In the genomic region with DNA sequence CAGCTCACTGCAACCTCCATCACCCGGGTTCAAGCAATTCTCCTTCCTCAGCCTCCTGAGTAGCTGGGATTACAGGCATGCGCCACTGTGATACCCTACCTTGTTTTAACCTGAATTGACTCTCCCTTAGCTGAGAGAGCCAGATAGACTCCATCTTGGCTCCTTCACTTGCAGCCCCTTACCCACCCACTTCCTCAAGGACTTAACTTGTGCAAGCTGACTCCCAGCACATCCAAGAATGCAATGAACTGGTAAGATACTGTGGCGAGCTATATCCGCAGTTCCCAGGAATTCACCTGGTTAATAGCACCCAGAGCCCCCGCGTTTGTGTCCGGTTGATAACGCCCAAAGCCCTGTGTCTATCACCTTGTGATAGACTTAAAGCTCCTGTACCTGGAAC, we compare ENCODE assay signal across 1 cellular context.
TF ChIP-seq lines count a peak whose summit lies in the region.
"Not testable (repeated sequence)": the region's sequence is repeated elsewhere in the genome, so short reads cannot be mapped to it uniquely, and the experiment has no call there.

No MANE protein-coding gene starts in this region.

TF ChIP-seq in K562, 482 proteins besides CTCF, POLR2A, EP300 and RAD21 (continued from another document and continues in another):
- TF ChIP-seq RHOXF2B (CRISPR knock-in tag; conservative IDR thresholded peaks at IDR 0.05) (peak; percentile 84; the same call in 1 of the 2 replicates), SMARCA4 (IDR thresholded peaks at IDR 0.05) (0 out of 2 replicates have a peak, but pooled peaks have one; percentile 18), NR4A1 (CRISPR knock-in tag; IDR thresholded peaks at IDR 0.05) (peak; percentile 53; the same call in 1 of the 2 replicates), NR4A1 (tag; IDR thresholded peaks at IDR 0.05) (peak; percentile 97), SMARCE1 (IDR thresholded peaks at IDR 0.05) (peak; percentile 17; the same call in 1 of the 2 replicates), ZNF696 (CRISPR knock-in tag; conservative IDR thresholded peaks at IDR 0.05) (0 out of 2 replicates have a peak, but pooled peaks have one; percentile 59), OTX1 (CRISPR knock-in tag; IDR thresholded peaks at IDR 0.05) (0 out of 2 replicates have a peak, but pooled peaks have one; percentile 25), DMBX1 (CRISPR knock-in tag; IDR thresholded peaks at IDR 0.05; ENCODE audit: borderline replicate concordance) (peak; percentile 99), ETV5 (CRISPR knock-in tag; IDR thresholded peaks at IDR 0.05; ENCODE audit: low read depth) (peak; percentile 64; the same call in 1 of the 2 replicates), ZNF311 (CRISPR knock-in tag; IDR thresholded peaks at IDR 0.05) (peak; percentile 97), ZNF175 (CRISPR knock-in tag; IDR thresholded peaks at IDR 0.05; ENCODE audit: low read depth) (peak; percentile 65; the same call in 1 of the 2 replicates), HDAC8 (tag; IDR thresholded peaks at IDR 0.05) (0 out of 2 replicates have a peak, but pooled peaks have one; percentile 41), HIVEP1 (CRISPR knock-in tag; IDR thresholded peaks at IDR 0.05) (peak; percentile 91), NR2C1 (tag; IDR thresholded peaks at IDR 0.05) (peak; percentile 84), MECOM (CRISPR knock-in tag; IDR thresholded peaks at IDR 0.05) (peak; percentile 92), CXXC5 (CRISPR knock-in tag; IDR thresholded peaks at IDR 0.05) (peak; percentile 94), ZNF583 (CRISPR knock-in tag; IDR thresholded peaks at IDR 0.05) (peak; percentile 97), RFX7 (CRISPR knock-in tag; IDR thresholded peaks at IDR 0.05) (0 out of 2 replicates have a peak, but pooled peaks have one; percentile 62), ZNF668 (CRISPR knock-in tag; IDR thresholded peaks at IDR 0.05) (peak; percentile 93), DDX20 (tag; IDR thresholded peaks at IDR 0.05; ENCODE audit: low read depth) (peak; percentile 69; the same call in 1 of the 2 replicates), ZNF212 (CRISPR knock-in tag; IDR thresholded peaks at IDR 0.05) (peak; percentile 69; the same call in 1 of the 2 replicates), TAF7 (tag; IDR thresholded peaks at IDR 0.05) (peak; percentile 25; the same call in 1 of the 2 replicates), ZNF444 (CRISPR knock-in tag; IDR thresholded peaks at IDR 0.05) (0 out of 2 replicates have a peak, but pooled peaks have one; percentile 15), PYGO2 (tag; IDR thresholded peaks at IDR 0.05) (peak; percentile 82), BCL6 (CRISPR knock-in tag; IDR thresholded peaks at IDR 0.05) (0 out of 2 replicates have a peak, but pooled peaks have one; percentile 28), GTF2A2 (tag; IDR thresholded peaks at IDR 0.05) (peak; percentile 66; the same call in 1 of the 2 replicates), CBFA2T2 (conservative IDR thresholded peaks at IDR 0.05) (peak; percentile 60), POLR2AphosphoS5 (IDR thresholded peaks at IDR 0.05; ENCODE audit: control insufficient read depth, insufficient read depth, low read depth, low read length) (peak; percentile 33; the same call in 1 of the 2 replicates), ZNF707 (CRISPR knock-in tag; conservative IDR thresholded peaks at IDR 0.05) (peak; percentile 67; the same call in 1 of the 2 replicates), BACH1 (tag; IDR thresholded peaks at IDR 0.05) (peak; percentile 68; the same call in 1 of the 2 replicates), ZNF133 (CRISPR knock-in tag; IDR thresholded peaks at IDR 0.05) (0 out of 2 replicates have a peak, but pooled peaks have one; percentile 25), TEAD4 (IDR thresholded peaks at IDR 0.05; ENCODE audit: low read length) (peak; percentile 59), ARID1B (IDR thresholded peaks at IDR 0.05) (peak; percentile 75), MYC (CRISPR knock-in tag; IDR thresholded peaks at IDR 0.05; ENCODE audit: borderline replicate concordance, low read depth) (peak; percentile 89)
- TF ChIP-seq NR2C1 (IDR thresholded peaks at IDR 0.05); TEAD4 (CRISPR knock-in tag; IDR thresholded peaks at IDR 0.05; ENCODE audit: borderline replicate concordance); MYC (IDR thresholded peaks at IDR 0.05; ENCODE audit: low read depth, low read length): not testable (repeated sequence)
- TF ChIP-seq, protein P1, sequence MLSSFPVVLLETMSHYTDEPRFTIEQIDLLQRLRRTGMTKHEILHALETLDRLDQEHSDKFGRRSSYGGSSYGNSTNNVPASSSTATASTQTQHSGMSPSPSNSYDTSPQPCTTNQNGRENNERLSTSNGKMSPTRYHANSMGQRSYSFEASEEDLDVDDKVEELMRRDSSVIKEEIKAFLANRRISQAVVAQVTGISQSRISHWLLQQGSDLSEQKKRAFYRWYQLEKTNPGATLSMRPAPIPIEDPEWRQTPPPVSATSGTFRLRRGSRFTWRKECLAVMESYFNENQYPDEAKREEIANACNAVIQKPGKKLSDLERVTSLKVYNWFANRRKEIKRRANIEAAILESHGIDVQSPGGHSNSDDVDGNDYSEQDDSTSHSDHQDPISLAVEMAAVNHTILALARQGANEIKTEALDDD (IDR thresholded peaks at IDR 0.05), result peak; percentile 71; the same call in 1 of the 2 replicates
- TF ChIP-seq, protein P2, sequence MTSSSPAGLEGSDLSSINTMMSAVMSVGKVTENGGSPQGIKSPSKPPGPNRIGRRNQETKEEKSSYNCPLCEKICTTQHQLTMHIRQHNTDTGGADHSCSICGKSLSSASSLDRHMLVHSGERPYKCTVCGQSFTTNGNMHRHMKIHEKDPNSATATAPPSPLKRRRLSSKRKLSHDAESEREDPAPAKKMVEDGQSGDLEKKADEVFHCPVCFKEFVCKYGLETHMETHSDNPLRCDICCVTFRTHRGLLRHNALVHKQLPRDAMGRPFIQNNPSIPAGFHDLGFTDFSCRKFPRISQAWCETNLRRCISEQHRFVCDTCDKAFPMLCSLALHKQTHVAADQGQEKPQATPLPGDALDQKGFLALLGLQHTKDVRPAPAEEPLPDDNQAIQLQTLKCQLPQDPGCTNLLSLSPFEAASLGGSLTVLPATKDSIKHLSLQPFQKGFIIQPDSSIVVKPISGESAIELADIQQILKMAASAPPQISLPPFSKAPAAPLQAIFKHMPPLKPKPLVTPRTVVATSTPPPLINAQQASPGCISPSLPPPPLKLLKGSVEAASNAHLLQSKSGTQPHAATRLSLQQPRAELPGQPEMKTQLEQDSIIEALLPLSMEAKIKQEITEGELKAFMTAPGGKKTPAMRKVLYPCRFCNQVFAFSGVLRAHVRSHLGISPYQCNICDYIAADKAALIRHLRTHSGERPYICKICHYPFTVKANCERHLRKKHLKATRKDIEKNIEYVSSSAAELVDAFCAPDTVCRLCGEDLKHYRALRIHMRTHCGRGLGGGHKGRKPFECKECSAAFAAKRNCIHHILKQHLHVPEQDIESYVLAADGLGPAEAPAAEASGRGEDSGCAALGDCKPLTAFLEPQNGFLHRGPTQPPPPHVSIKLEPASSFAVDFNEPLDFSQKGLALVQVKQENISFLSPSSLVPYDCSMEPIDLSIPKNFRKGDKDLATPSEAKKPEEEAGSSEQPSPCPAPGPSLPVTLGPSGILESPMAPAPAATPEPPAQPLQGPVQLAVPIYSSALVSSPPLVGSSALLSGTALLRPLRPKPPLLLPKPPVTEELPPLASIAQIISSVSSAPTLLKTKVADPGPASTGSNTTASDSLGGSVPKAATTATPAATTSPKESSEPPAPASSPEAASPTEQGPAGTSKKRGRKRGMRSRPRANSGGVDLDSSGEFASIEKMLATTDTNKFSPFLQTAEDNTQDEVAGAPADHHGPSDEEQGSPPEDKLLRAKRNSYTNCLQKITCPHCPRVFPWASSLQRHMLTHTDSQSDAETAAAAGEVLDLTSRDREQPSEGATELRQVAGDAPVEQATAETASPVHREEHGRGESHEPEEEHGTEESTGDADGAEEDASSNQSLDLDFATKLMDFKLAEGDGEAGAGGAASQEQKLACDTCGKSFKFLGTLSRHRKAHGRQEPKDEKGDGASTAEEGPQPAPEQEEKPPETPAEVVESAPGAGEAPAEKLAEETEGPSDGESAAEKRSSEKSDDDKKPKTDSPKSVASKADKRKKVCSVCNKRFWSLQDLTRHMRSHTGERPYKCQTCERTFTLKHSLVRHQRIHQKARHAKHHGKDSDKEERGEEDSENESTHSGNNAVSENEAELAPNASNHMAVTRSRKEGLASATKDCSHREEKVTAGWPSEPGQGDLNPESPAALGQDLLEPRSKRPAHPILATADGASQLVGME (CRISPR knock-in tag; IDR thresholded peaks at IDR 0.05), result peak; percentile 91
- TF ChIP-seq, protein P3, sequence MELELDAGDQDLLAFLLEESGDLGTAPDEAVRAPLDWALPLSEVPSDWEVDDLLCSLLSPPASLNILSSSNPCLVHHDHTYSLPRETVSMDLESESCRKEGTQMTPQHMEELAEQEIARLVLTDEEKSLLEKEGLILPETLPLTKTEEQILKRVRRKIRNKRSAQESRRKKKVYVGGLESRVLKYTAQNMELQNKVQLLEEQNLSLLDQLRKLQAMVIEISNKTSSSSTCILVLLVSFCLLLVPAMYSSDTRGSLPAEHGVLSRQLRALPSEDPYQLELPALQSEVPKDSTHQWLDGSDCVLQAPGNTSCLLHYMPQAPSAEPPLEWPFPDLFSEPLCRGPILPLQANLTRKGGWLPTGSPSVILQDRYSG (tag; conservative IDR thresholded peaks at IDR 0.05; ENCODE audit: low read depth), result peak; percentile 91
- TF ChIP-seq, protein P4, sequence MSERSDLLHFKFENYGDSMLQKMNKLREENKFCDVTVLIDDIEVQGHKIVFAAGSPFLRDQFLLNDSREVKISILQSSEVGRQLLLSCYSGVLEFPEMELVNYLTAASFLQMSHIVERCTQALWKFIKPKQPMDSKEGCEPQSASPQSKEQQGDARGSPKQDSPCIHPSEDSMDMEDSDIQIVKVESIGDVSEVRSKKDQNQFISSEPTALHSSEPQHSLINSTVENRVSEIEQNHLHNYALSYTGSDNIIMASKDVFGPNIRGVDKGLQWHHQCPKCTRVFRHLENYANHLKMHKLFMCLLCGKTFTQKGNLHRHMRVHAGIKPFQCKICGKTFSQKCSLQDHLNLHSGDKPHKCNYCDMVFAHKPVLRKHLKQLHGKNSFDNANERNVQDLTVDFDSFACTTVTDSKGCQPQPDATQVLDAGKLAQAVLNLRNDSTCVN (CRISPR knock-in tag; IDR thresholded peaks at IDR 0.05), result peak; percentile 9; the same call in 1 of the 2 replicates
- TF ChIP-seq, protein P5, sequence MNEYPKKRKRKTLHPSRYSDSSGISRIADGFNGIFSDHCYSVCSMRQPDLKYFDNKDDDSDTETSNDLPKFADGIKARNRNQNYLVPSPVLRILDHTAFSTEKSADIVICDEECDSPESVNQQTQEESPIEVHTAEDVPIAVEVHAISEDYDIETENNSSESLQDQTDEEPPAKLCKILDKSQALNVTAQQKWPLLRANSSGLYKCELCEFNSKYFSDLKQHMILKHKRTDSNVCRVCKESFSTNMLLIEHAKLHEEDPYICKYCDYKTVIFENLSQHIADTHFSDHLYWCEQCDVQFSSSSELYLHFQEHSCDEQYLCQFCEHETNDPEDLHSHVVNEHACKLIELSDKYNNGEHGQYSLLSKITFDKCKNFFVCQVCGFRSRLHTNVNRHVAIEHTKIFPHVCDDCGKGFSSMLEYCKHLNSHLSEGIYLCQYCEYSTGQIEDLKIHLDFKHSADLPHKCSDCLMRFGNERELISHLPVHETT (CRISPR knock-in tag; conservative IDR thresholded peaks at IDR 0.05 in 1 of 2, IDR thresholded peaks at IDR 0.05 in 1 of 2), result peak in 1 of 2 experiments; percentile 25; a peak in 1 of 4 replicates
- TF ChIP-seq, protein P6, sequence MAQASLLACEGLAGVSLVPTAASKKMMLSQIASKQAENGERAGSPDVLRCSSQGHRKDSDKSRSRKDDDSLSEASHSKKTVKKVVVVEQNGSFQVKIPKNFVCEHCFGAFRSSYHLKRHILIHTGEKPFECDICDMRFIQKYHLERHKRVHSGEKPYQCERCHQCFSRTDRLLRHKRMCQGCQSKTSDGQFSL (CRISPR knock-in tag; IDR thresholded peaks at IDR 0.05), result not testable (repeated sequence)
- TF ChIP-seq, protein P6 (tag; IDR thresholded peaks at IDR 0.05), result peak in 1 of 2 experiments; percentile 84; a peak in 2 of 4 replicates
- TF ChIP-seq, protein P7, sequence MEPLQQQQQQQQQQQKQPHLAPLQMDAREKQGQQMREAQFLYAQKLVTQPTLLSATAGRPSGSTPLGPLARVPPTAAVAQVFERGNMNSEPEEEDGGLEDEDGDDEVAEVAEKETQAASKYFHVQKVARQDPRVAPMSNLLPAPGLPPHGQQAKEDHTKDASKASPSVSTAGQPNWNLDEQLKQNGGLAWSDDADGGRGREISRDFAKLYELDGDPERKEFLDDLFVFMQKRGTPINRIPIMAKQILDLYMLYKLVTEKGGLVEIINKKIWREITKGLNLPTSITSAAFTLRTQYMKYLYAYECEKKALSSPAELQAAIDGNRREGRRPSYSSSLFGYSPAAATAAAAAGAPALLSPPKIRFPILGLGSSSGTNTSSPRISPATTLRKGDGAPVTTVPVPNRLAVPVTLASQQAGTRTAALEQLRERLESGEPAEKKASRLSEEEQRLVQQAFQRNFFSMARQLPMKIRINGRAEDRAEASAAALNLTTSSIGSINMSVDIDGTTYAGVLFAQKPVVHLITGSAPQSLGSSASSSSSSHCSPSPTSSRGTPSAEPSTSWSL (CRISPR knock-in tag; IDR thresholded peaks at IDR 0.05; ENCODE audit: borderline replicate concordance), result 0 out of 2 replicates have a peak, but pooled peaks have one; percentile 71
- TF ChIP-seq, protein P8, sequence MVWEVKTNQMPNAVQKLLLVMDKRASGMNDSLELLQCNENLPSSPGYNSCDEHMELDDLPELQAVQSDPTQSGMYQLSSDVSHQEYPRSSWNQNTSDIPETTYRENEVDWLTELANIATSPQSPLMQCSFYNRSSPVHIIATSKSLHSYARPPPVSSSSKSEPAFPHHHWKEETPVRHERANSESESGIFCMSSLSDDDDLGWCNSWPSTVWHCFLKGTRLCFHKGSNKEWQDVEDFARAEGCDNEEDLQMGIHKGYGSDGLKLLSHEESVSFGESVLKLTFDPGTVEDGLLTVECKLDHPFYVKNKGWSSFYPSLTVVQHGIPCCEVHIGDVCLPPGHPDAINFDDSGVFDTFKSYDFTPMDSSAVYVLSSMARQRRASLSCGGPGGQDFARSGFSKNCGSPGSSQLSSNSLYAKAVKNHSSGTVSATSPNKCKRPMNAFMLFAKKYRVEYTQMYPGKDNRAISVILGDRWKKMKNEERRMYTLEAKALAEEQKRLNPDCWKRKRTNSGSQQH (CRISPR knock-in tag; IDR thresholded peaks at IDR 0.05), result peak; percentile 83; the same call in 1 of the 2 replicates
- TF ChIP-seq, protein P9, sequence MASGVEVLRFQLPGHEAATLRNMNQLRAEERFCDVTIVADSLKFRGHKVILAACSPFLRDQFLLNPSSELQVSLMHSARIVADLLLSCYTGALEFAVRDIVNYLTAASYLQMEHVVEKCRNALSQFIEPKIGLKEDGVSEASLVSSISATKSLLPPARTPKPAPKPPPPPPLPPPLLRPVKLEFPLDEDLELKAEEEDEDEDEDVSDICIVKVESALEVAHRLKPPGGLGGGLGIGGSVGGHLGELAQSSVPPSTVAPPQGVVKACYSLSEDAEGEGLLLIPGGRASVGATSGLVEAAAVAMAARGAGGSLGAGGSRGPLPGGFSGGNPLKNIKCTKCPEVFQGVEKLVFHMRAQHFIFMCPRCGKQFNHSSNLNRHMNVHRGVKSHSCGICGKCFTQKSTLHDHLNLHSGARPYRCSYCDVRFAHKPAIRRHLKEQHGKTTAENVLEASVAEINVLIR (CRISPR knock-in tag; IDR thresholded peaks at IDR 0.05), result peak; percentile 69
